Comparison of ENCODE assay signal across 1 cellular context in the genomic region with DNA sequence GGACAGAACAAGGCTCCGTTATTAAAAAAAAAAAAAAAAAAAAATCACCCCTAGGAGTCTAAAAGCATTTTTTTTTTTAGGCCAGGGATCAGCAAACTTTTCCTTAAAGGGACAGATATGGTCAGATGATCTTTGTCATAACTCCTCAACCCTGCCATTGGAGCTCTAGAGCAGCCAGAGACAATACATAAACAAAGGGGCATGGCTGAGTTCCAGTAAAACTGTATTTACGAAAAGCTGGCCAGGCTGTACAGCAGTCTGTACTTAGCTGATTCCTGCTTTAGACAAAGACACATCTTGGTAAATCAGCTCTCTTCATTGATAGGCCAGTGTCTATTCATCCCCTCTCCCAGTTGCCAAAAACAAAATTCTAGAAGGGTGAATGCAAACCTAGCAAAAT.
TF ChIP-seq lines count a peak whose summit lies in the region.

No MANE protein-coding gene starts in this region.

TF ChIP-seq in SK-N-SH treated with all-trans-retinoic acid at 6 μM for 48 hours, 23 proteins besides CTCF, POLR2A, EP300 and RAD21 (continued from another document):
- TF ChIP-seq, protein P1, sequence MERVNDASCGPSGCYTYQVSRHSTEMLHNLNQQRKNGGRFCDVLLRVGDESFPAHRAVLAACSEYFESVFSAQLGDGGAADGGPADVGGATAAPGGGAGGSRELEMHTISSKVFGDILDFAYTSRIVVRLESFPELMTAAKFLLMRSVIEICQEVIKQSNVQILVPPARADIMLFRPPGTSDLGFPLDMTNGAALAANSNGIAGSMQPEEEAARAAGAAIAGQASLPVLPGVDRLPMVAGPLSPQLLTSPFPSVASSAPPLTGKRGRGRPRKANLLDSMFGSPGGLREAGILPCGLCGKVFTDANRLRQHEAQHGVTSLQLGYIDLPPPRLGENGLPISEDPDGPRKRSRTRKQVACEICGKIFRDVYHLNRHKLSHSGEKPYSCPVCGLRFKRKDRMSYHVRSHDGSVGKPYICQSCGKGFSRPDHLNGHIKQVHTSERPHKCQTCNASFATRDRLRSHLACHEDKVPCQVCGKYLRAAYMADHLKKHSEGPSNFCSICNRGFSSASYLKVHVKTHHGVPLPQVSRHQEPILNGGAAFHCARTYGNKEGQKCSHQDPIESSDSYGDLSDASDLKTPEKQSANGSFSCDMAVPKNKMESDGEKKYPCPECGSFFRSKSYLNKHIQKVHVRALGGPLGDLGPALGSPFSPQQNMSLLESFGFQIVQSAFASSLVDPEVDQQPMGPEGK (CRISPR knock-in tag; IDR thresholded peaks at IDR 0.05; ENCODE audit: borderline replicate concordance) = no peak
- TF ChIP-seq ZNF70 (CRISPR knock-in tag; IDR thresholded peaks at IDR 0.05) (no peak), TCF4 (CRISPR knock-in tag; IDR thresholded peaks at IDR 0.05; ENCODE audit: borderline replicate concordance) (no peak), ZFP30 (CRISPR knock-in tag; IDR thresholded peaks at IDR 0.05) (no peak), ESRRG (CRISPR knock-in tag; IDR thresholded peaks at IDR 0.05) (no peak), ZC3H10 (CRISPR knock-in tag; IDR thresholded peaks at IDR 0.05) (no peak), ARNTL (CRISPR knock-in tag; IDR thresholded peaks at IDR 0.05; ENCODE audit: borderline replicate concordance, low read depth) (no peak), RARB (CRISPR knock-in tag; IDR thresholded peaks at IDR 0.05) (no peak), ZFP3 (CRISPR knock-in tag; IDR thresholded peaks at IDR 0.05) (no peak), ISL1 (CRISPR knock-in tag; IDR thresholded peaks at IDR 0.05) (no peak), SNAI2 (CRISPR knock-in tag; IDR thresholded peaks at IDR 0.05) (no peak), PPARA (CRISPR knock-in tag; IDR thresholded peaks at IDR 0.05; ENCODE audit: borderline replicate concordance) (no peak), ZNF565 (CRISPR knock-in tag; conservative IDR thresholded peaks at IDR 0.05; ENCODE audit: low read depth) (no peak), OSR1 (CRISPR knock-in tag; IDR thresholded peaks at IDR 0.05) (no peak), TOX (CRISPR knock-in tag; IDR thresholded peaks at IDR 0.05; ENCODE audit: borderline replicate concordance) (no peak)
- TF ChIP-seq, protein P2, sequence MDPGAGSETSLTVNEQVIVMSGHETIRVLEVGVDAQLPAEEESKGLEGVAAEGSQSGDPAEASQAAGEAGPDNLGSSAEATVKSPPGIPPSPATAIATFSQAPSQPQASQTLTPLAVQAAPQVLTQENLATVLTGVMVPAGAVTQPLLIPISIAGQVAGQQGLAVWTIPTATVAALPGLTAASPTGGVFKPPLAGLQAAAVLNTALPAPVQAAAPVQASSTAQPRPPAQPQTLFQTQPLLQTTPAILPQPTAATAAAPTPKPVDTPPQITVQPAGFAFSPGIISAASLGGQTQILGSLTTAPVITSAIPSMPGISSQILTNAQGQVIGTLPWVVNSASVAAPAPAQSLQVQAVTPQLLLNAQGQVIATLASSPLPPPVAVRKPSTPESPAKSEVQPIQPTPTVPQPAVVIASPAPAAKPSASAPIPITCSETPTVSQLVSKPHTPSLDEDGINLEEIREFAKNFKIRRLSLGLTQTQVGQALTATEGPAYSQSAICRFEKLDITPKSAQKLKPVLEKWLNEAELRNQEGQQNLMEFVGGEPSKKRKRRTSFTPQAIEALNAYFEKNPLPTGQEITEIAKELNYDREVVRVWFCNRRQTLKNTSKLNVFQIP (CRISPR knock-in tag; IDR thresholded peaks at IDR 0.05; ENCODE audit: borderline replicate concordance, low read depth) = no peak
- TF ChIP-seq, protein P3, sequence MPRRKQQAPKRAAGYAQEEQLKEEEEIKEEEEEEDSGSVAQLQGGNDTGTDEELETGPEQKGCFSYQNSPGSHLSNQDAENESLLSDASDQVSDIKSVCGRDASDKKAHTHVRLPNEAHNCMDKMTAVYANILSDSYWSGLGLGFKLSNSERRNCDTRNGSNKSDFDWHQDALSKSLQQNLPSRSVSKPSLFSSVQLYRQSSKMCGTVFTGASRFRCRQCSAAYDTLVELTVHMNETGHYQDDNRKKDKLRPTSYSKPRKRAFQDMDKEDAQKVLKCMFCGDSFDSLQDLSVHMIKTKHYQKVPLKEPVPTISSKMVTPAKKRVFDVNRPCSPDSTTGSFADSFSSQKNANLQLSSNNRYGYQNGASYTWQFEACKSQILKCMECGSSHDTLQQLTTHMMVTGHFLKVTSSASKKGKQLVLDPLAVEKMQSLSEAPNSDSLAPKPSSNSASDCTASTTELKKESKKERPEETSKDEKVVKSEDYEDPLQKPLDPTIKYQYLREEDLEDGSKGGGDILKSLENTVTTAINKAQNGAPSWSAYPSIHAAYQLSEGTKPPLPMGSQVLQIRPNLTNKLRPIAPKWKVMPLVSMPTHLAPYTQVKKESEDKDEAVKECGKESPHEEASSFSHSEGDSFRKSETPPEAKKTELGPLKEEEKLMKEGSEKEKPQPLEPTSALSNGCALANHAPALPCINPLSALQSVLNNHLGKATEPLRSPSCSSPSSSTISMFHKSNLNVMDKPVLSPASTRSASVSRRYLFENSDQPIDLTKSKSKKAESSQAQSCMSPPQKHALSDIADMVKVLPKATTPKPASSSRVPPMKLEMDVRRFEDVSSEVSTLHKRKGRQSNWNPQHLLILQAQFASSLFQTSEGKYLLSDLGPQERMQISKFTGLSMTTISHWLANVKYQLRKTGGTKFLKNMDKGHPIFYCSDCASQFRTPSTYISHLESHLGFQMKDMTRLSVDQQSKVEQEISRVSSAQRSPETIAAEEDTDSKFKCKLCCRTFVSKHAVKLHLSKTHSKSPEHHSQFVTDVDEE (CRISPR knock-in tag; IDR thresholded peaks at IDR 0.05) = no peak
- TF ChIP-seq, protein P4, sequence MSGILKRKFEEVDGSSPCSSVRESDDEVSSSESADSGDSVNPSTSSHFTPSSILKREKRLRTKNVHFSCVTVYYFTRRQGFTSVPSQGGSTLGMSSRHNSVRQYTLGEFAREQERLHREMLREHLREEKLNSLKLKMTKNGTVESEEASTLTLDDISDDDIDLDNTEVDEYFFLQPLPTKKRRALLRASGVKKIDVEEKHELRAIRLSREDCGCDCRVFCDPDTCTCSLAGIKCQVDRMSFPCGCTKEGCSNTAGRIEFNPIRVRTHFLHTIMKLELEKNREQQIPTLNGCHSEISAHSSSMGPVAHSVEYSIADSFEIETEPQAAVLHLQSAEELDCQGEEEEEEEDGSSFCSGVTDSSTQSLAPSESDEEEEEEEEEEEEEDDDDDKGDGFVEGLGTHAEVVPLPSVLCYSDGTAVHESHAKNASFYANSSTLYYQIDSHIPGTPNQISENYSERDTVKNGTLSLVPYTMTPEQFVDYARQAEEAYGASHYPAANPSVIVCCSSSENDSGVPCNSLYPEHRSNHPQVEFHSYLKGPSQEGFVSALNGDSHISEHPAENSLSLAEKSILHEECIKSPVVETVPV (CRISPR knock-in tag; IDR thresholded peaks at IDR 0.05) = no peak
TF ChIP-seq in SK-N-SH treated with all-trans-retinoic acid at 6 μM for 48 hours: peak in this region for 0.
